22 cellular contexts compared by ENCODE assay signal in genomic region chr6:100803264-100803663, GRCh38.
DNase-seq lines count a peak whose midpoint lies in the region; ATAC-seq and TF ChIP-seq lines count a peak whose summit lies in the region.
"Had no signal": no experiment of that assay in that cellular context is flagged by ENCODE, and none has a peak within 500 bp of the region (broad histone marks: within the 10 kb centered on the region; RNA-seq: fewer than 3 reads in every experiment).

No MANE protein-coding gene starts in this region.

- H3K4me3 ChIP-seq in NB4 (ENCODE audit: low read depth, low read length) (no peak overlapping the region), epithelial cell of esophagus (ENCODE audit: low read length) (no peak overlapping the region)
- H3K4me3 ChIP-seq: pancreas had no signal

- intact Hi-C loops in posterior cingulate gyrus (cut with DNase I): no loop called here

- no peak for DNase-seq in activated naive CD4-positive, alpha-beta T cell treated with anti-CD3 and anti-CD28 coated beads, Interleukin-2, amount 10 ng/mL, durations not matched to agents 7 days and 5 days
- DNase-seq in activated naive CD4-positive, alpha-beta T cell treated with Interleukin-2 at 50 U/mL for 16 hours: no peak
- DNase-seq in NB4 (ENCODE audit: low read depth) (peak; percentile 37), epithelial cell of esophagus (ENCODE audit: low read depth) (peak; percentile 10), NCI-H1930 (lab: John Stamatoyannopoulos, UW) (no peak), posterior cingulate gyrus (no peak)
- no peak for DNase-seq in stimulated activated naive B cell treated with anti-CD40 and anti-IgM and Interleukin-4, amounts not matched to agents 10 μg/mL and 1 μg/mL and 100 μg/mL, for 72 hours
- DNase-seq: activated CD4-positive, alpha-beta T cell treated with anti-CD3 and anti-CD28 coated beads for 4 hours; activated CD8-positive, alpha-beta memory T cell treated with anti-CD3 and anti-CD28 coated beads, Interleukin-2, amount 10 ng/mL, durations not matched to agents 7 days and 5 days; activated naive CD8-positive, alpha-beta T cell treated with anti-CD3 and anti-CD28 coated beads, Interleukin-2, amount 10 ng/mL, durations not matched to agents 7 days and 5 days; CD4-positive, alpha-beta T cell; DMS53; effector CD8-positive, alpha-beta T cell; left cardiac atrium; natural killer cell; NCI-H146; NCI-H446; pancreas; stimulated activated naive CD4-positive, alpha-beta T cell had no signal

- H3K36me3 Mint-ChIP-seq in activated naive CD4-positive, alpha-beta T cell treated with anti-CD3 and anti-CD28 coated beads, Interleukin-2, amount 10 ng/mL, durations not matched to agents 7 days and 5 days: peaks cover 25% of the 10 kb centered on the region
- H3K36me3 Mint-ChIP-seq in stimulated activated naive B cell treated with anti-CD40 and anti-IgM and Interleukin-4, amounts not matched to agents 10 μg/mL and 1 μg/mL and 100 μg/mL, for 72 hours: peaks cover 14 to 29% of the 10 kb centered on the region in 2 donors

- H3K27ac Mint-ChIP-seq in activated naive CD4-positive, alpha-beta T cell treated with anti-CD3 and anti-CD28 coated beads, Interleukin-2, amount 10 ng/mL, durations not matched to agents 7 days and 5 days: peak overlapping the region; percentile 4
- H3K27ac Mint-ChIP-seq in stimulated activated naive B cell treated with anti-CD40 and anti-IgM and Interleukin-4, amounts not matched to agents 10 μg/mL and 1 μg/mL and 100 μg/mL, for 72 hours: peak overlapping the region; percentile 9
- H3K27ac Mint-ChIP-seq: activated CD8-positive, alpha-beta memory T cell treated with anti-CD3 and anti-CD28 coated beads, Interleukin-2, amount 10 ng/mL, durations not matched to agents 7 days and 5 days; activated naive CD8-positive, alpha-beta T cell treated with anti-CD3 and anti-CD28 coated beads, Interleukin-2, amount 10 ng/mL, durations not matched to agents 7 days and 5 days; activated T-helper 17 cell treated with anti-CD3 and anti-CD28 coated beads, Interleukin-2, amount 50 U/mL, for 72 hours; CD4-positive, alpha-beta T cell; mesothelial cell of epicardium; natural killer cell had no signal

- no peak overlapping the region for H3K4me3 Mint-ChIP-seq in activated naive CD4-positive, alpha-beta T cell treated with anti-CD3 and anti-CD28 coated beads, Interleukin-2, amount 10 ng/mL, durations not matched to agents 7 days and 5 days
- H3K4me3 Mint-ChIP-seq in stimulated activated naive B cell treated with anti-CD40 and anti-IgM and Interleukin-4, amounts not matched to agents 10 μg/mL and 1 μg/mL and 100 μg/mL, for 72 hours: no peak overlapping the region
- H3K4me3 Mint-ChIP-seq: activated CD8-positive, alpha-beta memory T cell treated with anti-CD3 and anti-CD28 coated beads, Interleukin-2, amount 10 ng/mL, durations not matched to agents 7 days and 5 days; activated naive CD8-positive, alpha-beta T cell treated with anti-CD3 and anti-CD28 coated beads, Interleukin-2, amount 10 ng/mL, durations not matched to agents 7 days and 5 days; activated T-helper 17 cell treated with anti-CD3 and anti-CD28 coated beads, Interleukin-2, amount 50 U/mL, for 72 hours; CD4-positive, alpha-beta T cell; mesothelial cell of epicardium; natural killer cell had no signal

- no peak for TF ChIP-seq POLR2A in NB4 (IDR thresholded peaks at IDR 0.05; ENCODE audit: extremely low read depth, insufficient read length)

- no peaks in the 10 kb centered on the region for H3K4me1 Mint-ChIP-seq in activated naive CD4-positive, alpha-beta T cell treated with anti-CD3 and anti-CD28 coated beads, Interleukin-2, amount 10 ng/mL, durations not matched to agents 7 days and 5 days
- H3K4me1 Mint-ChIP-seq in stimulated activated naive B cell treated with anti-CD40 and anti-IgM and Interleukin-4, amounts not matched to agents 10 μg/mL and 1 μg/mL and 100 μg/mL, for 72 hours: peaks cover 10 to 11% of the 10 kb centered on the region in 2 donors
- H3K4me1 Mint-ChIP-seq: activated CD8-positive, alpha-beta memory T cell treated with anti-CD3 and anti-CD28 coated beads, Interleukin-2, amount 10 ng/mL, durations not matched to agents 7 days and 5 days; activated T-helper 17 cell treated with anti-CD3 and anti-CD28 coated beads, Interleukin-2, amount 50 U/mL, for 72 hours had no signal

- peak in 1 of 2 donors; percentile 14 for ATAC-seq in stimulated activated naive B cell treated with anti-CD40 and anti-IgM and Interleukin-4, amounts not matched to agents 10 μg/mL and 1 μg/mL and 100 μg/mL, for 72 hours (replicated peaks)
- ATAC-seq in GM21619 (IDR thresholded peaks at IDR 0.05; ENCODE audit: unreplicated experiment): no peak
- ATAC-seq: activated CD8-positive, alpha-beta memory T cell treated with anti-CD3 and anti-CD28 coated beads, Interleukin-2, amount 10 ng/mL, durations not matched to agents 7 days and 5 days; activated T-helper 17 cell treated with anti-CD3 and anti-CD28 coated beads, Interleukin-2, amount 50 U/mL, for 72 hours; left cardiac atrium; natural killer cell; pancreas had no signal

- H3K27me3 Mint-ChIP-seq in activated naive CD4-positive, alpha-beta T cell treated with anti-CD3 and anti-CD28 coated beads, Interleukin-2, amount 10 ng/mL, durations not matched to agents 7 days and 5 days: no peaks in the 10 kb centered on the region
- H3K27me3 Mint-ChIP-seq in stimulated activated naive B cell treated with anti-CD40 and anti-IgM and Interleukin-4, amounts not matched to agents 10 μg/mL and 1 μg/mL and 100 μg/mL, for 72 hours: no peaks in the 10 kb centered on the region
- H3K27me3 Mint-ChIP-seq: activated CD8-positive, alpha-beta memory T cell treated with anti-CD3 and anti-CD28 coated beads, Interleukin-2, amount 10 ng/mL, durations not matched to agents 7 days and 5 days; activated naive CD8-positive, alpha-beta T cell treated with anti-CD3 and anti-CD28 coated beads, Interleukin-2, amount 10 ng/mL, durations not matched to agents 7 days and 5 days; activated T-helper 17 cell treated with anti-CD3 and anti-CD28 coated beads, Interleukin-2, amount 50 U/mL, for 72 hours; CD4-positive, alpha-beta T cell had no signal

- no peaks in the 10 kb centered on the region for H3K9me3 Mint-ChIP-seq in activated naive CD4-positive, alpha-beta T cell treated with anti-CD3 and anti-CD28 coated beads, Interleukin-2, amount 10 ng/mL, durations not matched to agents 7 days and 5 days
- no peaks in the 10 kb centered on the region for H3K9me3 Mint-ChIP-seq in stimulated activated naive B cell treated with anti-CD40 and anti-IgM and Interleukin-4, amounts not matched to agents 10 μg/mL and 1 μg/mL and 100 μg/mL, for 72 hours
- H3K9me3 Mint-ChIP-seq: activated naive CD8-positive, alpha-beta T cell treated with anti-CD3 and anti-CD28 coated beads, Interleukin-2, amount 10 ng/mL, durations not matched to agents 7 days and 5 days; activated T-helper 17 cell treated with anti-CD3 and anti-CD28 coated beads, Interleukin-2, amount 50 U/mL, for 72 hours; CD4-positive, alpha-beta T cell; mesothelial cell of epicardium; natural killer cell had no signal

- CTCF ChIA-PET in activated naive CD4-positive, alpha-beta T cell treated with anti-CD3 and anti-CD28 coated beads, Interleukin-2, amount 10 ng/mL, durations not matched to agents 7 days and 5 days (lab: Charles Lee): no interaction called here

- TF ChIP-seq CTCF in NB4 (IDR thresholded peaks at IDR 0.05; ENCODE audit: low read depth, low read length): no peak
- TF ChIP-seq CTCF in epithelial cell of esophagus (IDR thresholded peaks at IDR 0.05; ENCODE audit: insufficient read depth, low read depth, low read length, missing control alignments): no peak

Comparison
In these comparisons a context has a peak if more than half of its experiments do, and no peak if none do; other contexts are left out.
1. DNase-seq: peak in NB4 (single experiment) and epithelial cell of esophagus (single experiment); none in activated naive CD4-positive, alpha-beta T cell treated with anti-CD3 and anti-CD28 coated beads, Interleukin-2, amount 10 ng/mL, durations not matched to agents 7 days and 5 days (single experiment), activated naive CD4-positive, alpha-beta T cell treated with Interleukin-2 at 50 U/mL for 16 hours (single experiment), stimulated activated naive B cell treated with anti-CD40 and anti-IgM and Interleukin-4, amounts not matched to agents 10 μg/mL and 1 μg/mL and 100 μg/mL, for 72 hours (single experiment), NCI-H1930 (0 of 2) and posterior cingulate gyrus (0 of 10).